In the genomic region with DNA sequence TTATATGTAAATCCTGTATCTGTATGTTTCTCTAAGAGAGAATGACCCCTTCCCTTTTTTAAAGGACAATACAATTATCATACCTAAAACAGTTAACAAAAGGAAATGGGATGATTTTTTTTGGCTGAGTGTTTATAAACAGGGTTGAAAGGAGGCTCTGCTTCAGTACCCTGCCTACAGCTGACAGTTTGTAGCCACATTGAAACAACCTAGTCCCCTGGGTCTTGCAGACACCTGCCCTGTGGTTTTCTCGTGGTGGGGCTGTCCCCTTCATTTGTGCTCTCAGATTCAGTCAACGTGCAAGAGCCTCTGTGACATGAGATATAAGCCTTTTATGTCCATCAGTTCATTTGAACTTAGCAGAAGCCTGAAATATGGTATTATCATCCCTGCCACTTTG, we compare ENCODE assay signal across 10 cellular contexts. TPM values are rescaled to one million over a fixed set of nuclear protein-coding genes. Genes with fewer than 3 reads are reported as not detected.
DNase-seq lines count a peak whose midpoint lies in the region; ATAC-seq and TF ChIP-seq lines count a peak whose summit lies in the region.
"Had no signal": no experiment of that assay in that cellular context is flagged by ENCODE, and none has a peak within 500 bp of the region (broad histone marks: within the 10 kb centered on the region; RNA-seq: fewer than 3 reads in every experiment).

No MANE protein-coding gene starts in this region.

- H3K27me3 Mint-ChIP-seq in T-helper 17 cell: no peaks in the 10 kb centered on the region
- H3K27me3 Mint-ChIP-seq in Caco-2 (ENCODE audit: insufficient read depth, unreplicated experiment): no peaks in the 10 kb centered on the region
- H3K27me3 Mint-ChIP-seq: central memory CD8-positive, alpha-beta T cell had no signal

- CTCF ChIA-PET in Caco-2 (lab: Charles Lee): no interaction called here

- no peaks in the 10 kb centered on the region for H3K27me3 ChIP-seq in Caco-2 (replicated peaks; ENCODE audit: control insufficient read depth, insufficient read depth, low read length)

- H3K4me1 ChIP-seq in Caco-2: peaks cover 7% of the 10 kb centered on the region

- H3K4me1 Mint-ChIP-seq in T-helper 17 cell (peaks cover 23% of the 10 kb centered on the region), Caco-2 (ENCODE audit: low read depth, unreplicated experiment) (peaks cover 15% of the 10 kb centered on the region)

- DNase-seq in GM13977 (ENCODE audit: low spot score): peak; percentile 87
- DNase-seq in T-helper 17 cell: no peak
- no peak for DNase-seq in GDM1 (lab: John Stamatoyannopoulos, UW)
- no peak for DNase-seq in RPMI8226
- DNase-seq in Caco-2: no peak
- DNase-seq in NCI-H748 (lab: John Stamatoyannopoulos, UW; ENCODE audit: unreplicated experiment): no peak

- no peaks in the 10 kb centered on the region for H3K9me3 Mint-ChIP-seq in Caco-2 (ENCODE audit: unreplicated experiment)
- H3K9me3 Mint-ChIP-seq: central memory CD8-positive, alpha-beta T cell had no signal

- no TSS peak for BruUV-seq in Caco-2 (replicated peaks; lab: Mats Ljungman, UMichigan)

- no peak overlapping the region for H3K4me3 Mint-ChIP-seq in T-helper 17 cell
- no peak overlapping the region for H3K4me3 Mint-ChIP-seq in Caco-2 (ENCODE audit: unreplicated experiment)
- H3K4me3 Mint-ChIP-seq: central memory CD8-positive, alpha-beta T cell had no signal

- peaks cover 11% of the 10 kb centered on the region for H3K36me3 Mint-ChIP-seq in T-helper 17 cell (ENCODE audit: low read depth)
- H3K36me3 Mint-ChIP-seq in Caco-2 (ENCODE audit: insufficient read depth, unreplicated experiment): peaks cover 81% of the 10 kb centered on the region

- intact Hi-C loops in Caco-2 (cut with micrococcal nuclease; ENCODE audit: unreplicated experiment): no loop called here

- TF ChIP-seq CTCF in GM13977 (IDR thresholded peaks at IDR 0.05; ENCODE audit: extremely low read depth, insufficient read depth, missing control alignments) (no peak), Caco-2 (IDR thresholded peaks at IDR 0.05; ENCODE audit: insufficient read depth in 1 of 2, low read depth in 1 of 2, low read length in 1 of 2, severe bottlenecking in 1 of 2, unreplicated experiment in 1 of 2) (no peak)

- H3K27ac Mint-ChIP-seq in T-helper 17 cell: peak overlapping the region; percentile 39
- H3K27ac Mint-ChIP-seq in Caco-2 (ENCODE audit: unreplicated experiment): no peak overlapping the region

- POLR2A ChIA-PET in Caco-2 (lab: Charles Lee): no interaction called here

- H3K4me3 ChIP-seq in Caco-2 (ENCODE audit: low read depth, low read length): no peak overlapping the region
- H3K4me3 ChIP-seq: smooth muscle cell had no signal

- ATAC-seq in GM19438 (IDR thresholded peaks at IDR 0.05; ENCODE audit: low read depth, unreplicated experiment) (peak; percentile 82), HG03066 (IDR thresholded peaks at IDR 0.05; ENCODE audit: low read depth, unreplicated experiment) (peak; percentile 86), T-helper 17 cell (no peak)

- peaks cover 8% of the 10 kb centered on the region for H3K36me3 ChIP-seq in Caco-2 (ENCODE audit: control insufficient read depth, insufficient read depth, low read length)

- in situ Hi-C loops in GM13977 (cut with MboI; ENCODE audit: low pct_unique_long_range_greater_than_20kb, low sequenced_read_pairs, unreplicated experiment): no loop called here

- H3K9me3 ChIP-seq in T-helper 17 cell (ENCODE audit: control insufficient read depth, low read length, poor library complexity, severe bottlenecking) (no peaks in the 10 kb centered on the region), Caco-2 (no peaks in the 10 kb centered on the region)

RNA-seq across cellular contexts. Expression of a gene that starts 2.3 kb away (rescaled TPM):
- total RNA-seq in T-helper 17 cell (10 to 100 TPM; 48.2 to 55.3 TPM), Caco-2 (2022) (47.7 and 47.9 TPM in 2 replicates)

RNA-seq across cellular contexts. Expression of a gene that starts 27.0 kb away (rescaled TPM):
- total RNA-seq in T-helper 17 cell (100 to 1,000 TPM; 101 to 102 TPM), Caco-2 (2022) (178 TPM in 2 replicates)
